Comparison of ENCODE assay signal across 31 cellular contexts in the genomic region with DNA sequence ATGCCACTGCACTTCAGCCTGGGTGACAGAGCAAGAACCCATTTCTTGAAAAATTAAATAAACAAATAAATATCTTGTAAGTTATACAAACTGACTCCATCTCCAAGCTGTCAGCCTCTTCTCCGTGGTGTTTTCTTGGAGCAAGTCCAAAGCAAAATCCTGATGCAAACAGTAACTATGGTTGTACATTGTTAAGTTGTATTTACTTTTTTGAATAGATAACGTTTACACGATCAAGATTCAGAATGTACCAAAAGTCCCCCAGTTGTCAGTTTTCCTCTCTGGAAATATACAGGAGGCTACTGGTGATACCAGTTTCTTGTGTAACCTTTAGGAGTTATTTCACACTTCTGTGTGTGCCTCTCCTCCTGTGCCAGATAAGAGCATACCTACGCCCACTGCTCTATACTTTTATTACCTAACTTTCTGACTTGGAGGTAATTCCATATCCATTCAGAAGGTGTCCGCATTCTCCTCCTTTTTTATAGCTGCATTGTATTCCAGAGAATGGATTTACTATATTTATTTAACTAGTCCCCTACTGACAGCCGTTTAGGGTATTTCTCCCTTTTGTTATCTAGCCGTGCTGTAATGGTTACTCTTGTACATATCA. TPM values are rescaled to one million over a fixed set of nuclear protein-coding genes. Genes with fewer than 3 reads are reported as not detected.
DNase-seq lines count a peak whose midpoint lies in the region; FAIRE-seq and TF ChIP-seq lines count a peak whose summit lies in the region.
"Had no signal": no experiment of that assay in that cellular context is flagged by ENCODE, and none has a peak within 500 bp of the region (broad histone marks: within the 10 kb centered on the region; RNA-seq: fewer than 3 reads in every experiment).

No MANE protein-coding gene starts in this region.

- H3K4me3 Mint-ChIP-seq in activated naive CD4-positive, alpha-beta T cell treated with anti-CD3 and anti-CD28 coated beads for 36 hours = no peak overlapping the region
- H3K4me3 Mint-ChIP-seq: activated CD8-positive, alpha-beta memory T cell treated with anti-CD3 and anti-CD28 coated beads, Interleukin-2, amount 10 ng/mL, durations not matched to agents 7 days and 5 days; activated naive CD8-positive, alpha-beta T cell; nephron progenitor cell; T-helper 1 cell treated with Interleukin-12 subunit alpha and Interleukin-12 subunit beta and Interleukin-4 antibody, amounts not matched to agents 30 μg/mL and 1 μg/mL, for 36 hours had no signal

- no peak for FAIRE-seq in frontal cortex (lab: Jason Lieb, UNC)
- FAIRE-seq: astrocyte, RCC 7860 had no signal

- H3K9me3 ChIP-seq in suprapubic skin = no peaks in the 10 kb centered on the region
- H3K9me3 ChIP-seq: HAP-1, heart right ventricle, SJCRH30, thoracic aorta had no signal

- intact Hi-C loops in activated naive CD4-positive, alpha-beta T cell treated with anti-CD3 and anti-CD28 coated beads for 36 hours (cut with micrococcal nuclease) = no loop called here

- peak overlapping the region; percentile 48 for H3K27ac Mint-ChIP-seq in activated naive CD4-positive, alpha-beta T cell treated with anti-CD3 and anti-CD28 coated beads for 36 hours

- H3K27ac ChIP-seq in epithelial cell of prostate (peak overlapping the region; percentile 87), suprapubic skin (peak overlapping the region; percentile 46)
- H3K27ac ChIP-seq: parathyroid adenoma, SJCRH30, thoracic aorta had no signal

- no peaks in the 10 kb centered on the region for H3K27me3 Mint-ChIP-seq in activated naive CD4-positive, alpha-beta T cell treated with anti-CD3 and anti-CD28 coated beads for 36 hours (ENCODE audit: low read depth)
- H3K27me3 Mint-ChIP-seq: activated CD8-positive, alpha-beta memory T cell treated with anti-CD3 and anti-CD28 coated beads, Interleukin-2, amount 10 ng/mL, durations not matched to agents 7 days and 5 days; activated naive CD8-positive, alpha-beta T cell had no signal

- H3K36me3 Mint-ChIP-seq in activated naive CD4-positive, alpha-beta T cell treated with anti-CD3 and anti-CD28 coated beads for 36 hours (ENCODE audit: low read depth) = peaks cover 18% of the 10 kb centered on the region

- peaks cover 56% of the 10 kb centered on the region for H3K4me1 ChIP-seq in suprapubic skin

- peaks cover 81% of the 10 kb centered on the region for H3K4me1 Mint-ChIP-seq in activated naive CD4-positive, alpha-beta T cell treated with anti-CD3 and anti-CD28 coated beads for 36 hours (ENCODE audit: low read depth)

- no peaks in the 10 kb centered on the region for H3K27me3 ChIP-seq in suprapubic skin
- H3K27me3 ChIP-seq: BLaER1 treated with 17β-estradiol and CSF1 and Interleukin-3, amounts not matched to agents 10 nM and 100 nM; heart right ventricle; SJCRH30 had no signal

- WGBS in suprapubic skin = 74% methylated on average over 7 of the region's 7 CpGs

- CTCF ChIA-PET in activated naive CD4-positive, alpha-beta T cell treated with anti-CD3 and anti-CD28 coated beads for 36 hours (lab: Charles Lee) = interaction anchor here (1.3 to 3.5 kb wide), 3 partner anchors 9 to 62 kb away, joined by 5 to 12 read pairs (median 9); no protein-coding TSS in a partner anchor

- no peak for DNase-seq in activated naive CD4-positive, alpha-beta T cell treated with anti-CD3 and anti-CD28 coated beads for 36 hours
- no peak for DNase-seq in activated naive CD4-positive, alpha-beta T cell treated with anti-CD3 and anti-CD28 coated beads, Interleukin-2, amount 50 U/mL, for 16 hours
- DNase-seq in NB4 (ENCODE audit: low read depth) (no peak), epithelial cell of prostate (ENCODE audit: low read depth, low spot score) (no peak), suprapubic skin (ENCODE audit: low spot score in 2 of 2) (no peak), frontal cortex (ENCODE audit: low spot score in 2 of 2) (no peak), amygdala (lab: John Stamatoyannopoulos, UW) (no peak)
- DNase-seq in activated effector memory CD4-positive, alpha-beta T cell treated with anti-CD3 and anti-CD28 coated beads, Interleukin-2, amount 50 U/mL, for 16 hours = no peak
- DNase-seq: ACHN; activated CD4-positive, alpha-beta T cell treated with anti-CD3 and anti-CD28 coated beads for 48 hours; activated CD8-positive, alpha-beta memory T cell treated with anti-CD3 and anti-CD28 coated beads, Interleukin-2, amount 10 ng/mL, durations not matched to agents 7 days and 5 days; erythroblast; foreskin fibroblast; heart right ventricle; MM.1S; NCI-H1436 treated with DMSO at 0.1 percent for 48 hours; NCI-H524 treated with DMSO at 0.1 percent for 48 hours; nephron progenitor cell; right cardiac atrium; SJCRH30; stimulated activated CD4-positive, alpha-beta T cell treated with anti-CD3 and anti-CD28 coated beads, Interleukin-12 subunit alpha, Interleukin-12 subunit beta, amount 100 ng/mL, for 4 hours; stimulated activated CD4-positive, alpha-beta T cell treated with anti-CD3 and anti-CD28 coated beads, Interleukin-4, amount 100 ng/mL, for 4 hours; stimulated activated naive CD4-positive, alpha-beta T cell had no signal

- no peaks in the 10 kb centered on the region for H3K9me3 Mint-ChIP-seq in activated naive CD4-positive, alpha-beta T cell treated with anti-CD3 and anti-CD28 coated beads for 36 hours
- H3K9me3 Mint-ChIP-seq: nephron progenitor cell; T-helper 1 cell treated with Interleukin-12 subunit alpha and Interleukin-12 subunit beta and Interleukin-4 antibody, amounts not matched to agents 30 μg/mL and 1 μg/mL, for 36 hours had no signal

- TF ChIP-seq CTCF in NB4 (IDR thresholded peaks at IDR 0.05; ENCODE audit: low read depth, low read length) (no peak), suprapubic skin (IDR thresholded peaks at IDR 0.05) (no peak)

- H3K4me3 ChIP-seq in NB4 (ENCODE audit: low read depth, low read length) (peak overlapping the region; percentile 40), suprapubic skin (no peak overlapping the region)
- H3K4me3 ChIP-seq: BLaER1 treated with 17β-estradiol and CSF1 and Interleukin-3, amounts not matched to agents 10 nM and 100 nM; HAP-1; heart right ventricle; SJCRH30; thoracic aorta had no signal

- TF ChIP-seq EP300 in suprapubic skin (IDR thresholded peaks at IDR 0.05) = no peak

- no peaks in the 10 kb centered on the region for H3K36me3 ChIP-seq in suprapubic skin
- H3K36me3 ChIP-seq: heart right ventricle, SJCRH30, thoracic aorta had no signal

- no peak for TF ChIP-seq POLR2A in NB4 (IDR thresholded peaks at IDR 0.05; ENCODE audit: extremely low read depth, insufficient read length)
- TF ChIP-seq POLR2A in suprapubic skin (IDR thresholded peaks at IDR 0.05) = no peak

RNA-seq across cellular contexts. Expression of gene CMTM7, which starts 14.2 kb away (rescaled TPM):
- total RNA-seq in activated naive CD4-positive, alpha-beta T cell treated with anti-CD3 and anti-CD28 coated beads for 36 hours = 10 to 100 TPM; 59.1 to 60.2 TPM
- total RNA-seq in suprapubic skin (10 to 100 TPM in 2 of 4 donors, 1 to 10 TPM in 2; 7.5 to 14.7 (median 10.9) TPM), frontal cortex (0.41 TPM)
